ENCODE assay signal across 11 cellular contexts in genomic region chr2:181742361-181742760, GRCh38.
"Had no signal": no experiment of that assay in that cellular context is flagged by ENCODE, and none has a peak within 500 bp of the region (broad histone marks: within the 10 kb centered on the region; RNA-seq: fewer than 3 reads in every experiment).

No MANE protein-coding gene starts in this region.

- H3K9me3 ChIP-seq: psoas muscle, spleen, testis, upper lobe of left lung had no signal

- H3K36me3 Mint-ChIP-seq: activated naive CD8-positive, alpha-beta T cell had no signal

- H3K36me3 ChIP-seq: brain microvascular endothelial cell, spleen, upper lobe of left lung had no signal

- H3K4me1 ChIP-seq: psoas muscle, testis had no signal

- H3K27ac ChIP-seq: brain microvascular endothelial cell, psoas muscle, spleen, testis, upper lobe of left lung had no signal

- H3K27me3 ChIP-seq: brain microvascular endothelial cell, spleen, testis, upper lobe of left lung had no signal

- H3K4me3 Mint-ChIP-seq: activated naive CD8-positive, alpha-beta T cell; dendritic cell treated with granulocyte-macrophage colony-stimulating factor and Interleukin-4, amounts not matched to agents 40 ng/mL and 50 ng/mL, for 4 days; stimulated activated naive CD8-positive, alpha-beta T cell treated with anti-CD3 and anti-CD28 coated beads, Interleukin-15, Interleukin-2, amounts not matched to agents 100 ng/mL and 50 ng/mL, for 24 hours had no signal

- H3K27me3 Mint-ChIP-seq: dendritic cell treated with granulocyte-macrophage colony-stimulating factor and Interleukin-4, amounts not matched to agents 40 ng/mL and 50 ng/mL, for 4 days; stimulated activated naive CD8-positive, alpha-beta T cell treated with anti-CD3 and anti-CD28 coated beads, Interleukin-15, Interleukin-2, amounts not matched to agents 100 ng/mL and 50 ng/mL, for 24 hours had no signal

- DNase-seq: activated CD8-positive, alpha-beta memory T cell treated with anti-CD3 and anti-CD28 coated beads for 24 hours; cerebellar nuclear complex; effector memory CD4-positive, alpha-beta T cell; psoas muscle; spleen had no signal

- H3K4me3 ChIP-seq: psoas muscle, spleen, testis, upper lobe of left lung had no signal

- H3K27ac Mint-ChIP-seq: activated naive CD8-positive, alpha-beta T cell; dendritic cell treated with granulocyte-macrophage colony-stimulating factor and Interleukin-4, amounts not matched to agents 40 ng/mL and 50 ng/mL, for 4 days; stimulated activated naive CD8-positive, alpha-beta T cell treated with anti-CD3 and anti-CD28 coated beads, Interleukin-15, Interleukin-2, amounts not matched to agents 100 ng/mL and 50 ng/mL, for 24 hours had no signal

- H3K9me3 Mint-ChIP-seq: stimulated activated naive CD8-positive, alpha-beta T cell treated with anti-CD3 and anti-CD28 coated beads, Interleukin-15, Interleukin-2, amounts not matched to agents 100 ng/mL and 50 ng/mL, for 24 hours had no signal
